Comparison of ENCODE assay signal across 1 cellular context in the genomic region with DNA sequence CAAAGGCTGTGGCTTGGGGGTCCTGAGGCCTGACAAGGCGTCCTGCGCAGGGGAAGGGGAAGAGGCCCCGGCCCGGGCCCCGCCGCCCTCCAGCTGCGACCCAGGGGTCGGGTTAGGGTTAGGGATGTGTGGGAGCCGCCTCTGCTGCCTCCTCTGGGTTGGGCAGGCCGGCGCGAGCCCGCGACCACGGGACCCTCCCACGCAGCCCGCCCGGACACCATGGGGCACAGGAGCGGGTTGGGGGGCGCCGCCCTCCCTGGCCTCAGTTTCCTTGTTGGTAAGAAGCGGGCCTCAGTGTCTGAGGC.
TF ChIP-seq lines count a peak whose summit lies in the region.

No MANE protein-coding gene starts in this region.

TF ChIP-seq in SK-N-SH, 30 proteins besides CTCF, POLR2A, EP300 and RAD21 (continued from another document):
- TF ChIP-seq PBX3 (IDR thresholded peaks at IDR 0.05), result no peak
